1 cellular context compared by ENCODE assay signal in genomic region chr11:9765320-9766101, GRCh38.
A peak's percentile ranks its signal among the peaks of the same experiment; 100 is the strongest.
TF ChIP-seq lines count a peak whose summit lies in the region.

No MANE protein-coding gene starts in this region.

TF ChIP-seq in HepG2, 621 proteins besides CTCF, POLR2A, EP300 and RAD21 (continued from another document and continues in another):
- no peak for TF ChIP-seq LRRFIP1 (CRISPR knock-in tag; conservative IDR thresholded peaks at IDR 0.05)
- TF ChIP-seq ZNF724P (CRISPR knock-in tag; IDR thresholded peaks at IDR 0.05; ENCODE audit: borderline replicate concordance), result peak; percentile 88; the same call in 1 of the 2 replicates
- TF ChIP-seq NFAT5 (CRISPR knock-in tag; IDR thresholded peaks at IDR 0.05), result no peak
- no peak for TF ChIP-seq PREB (CRISPR knock-in tag; IDR thresholded peaks at IDR 0.05)
- TF ChIP-seq GLMP (CRISPR knock-in tag; IDR thresholded peaks at IDR 0.05; ENCODE audit: borderline replicate concordance), result no peak
- peak; percentile 21; the same call in 1 of the 2 replicates for TF ChIP-seq BRD4 (CRISPR knock-in tag; IDR thresholded peaks at IDR 0.05)
- TF ChIP-seq ZNF598 (CRISPR knock-in tag; IDR thresholded peaks at IDR 0.05; ENCODE audit: borderline replicate concordance), result peak; percentile 73; the same call in 1 of the 2 replicates
- peak; percentile 75; the same call in 1 of the 2 replicates for TF ChIP-seq FOXJ3 (CRISPR knock-in tag; IDR thresholded peaks at IDR 0.05; ENCODE audit: borderline replicate concordance)
- TF ChIP-seq XRCC5 (optimal IDR thresholded peaks at IDR 0.05; ENCODE audit: low read length), result peak; percentile 52
- TF ChIP-seq ZBTB44 (CRISPR knock-in tag; IDR thresholded peaks at IDR 0.05), result no peak
- TF ChIP-seq PHF20 (CRISPR knock-in tag; IDR thresholded peaks at IDR 0.05), result peak; percentile 56
- TF ChIP-seq ZBTB34 (CRISPR knock-in tag; IDR thresholded peaks at IDR 0.05), result 0 out of 2 replicates have a peak, but pooled peaks have one; percentile 44
- TF ChIP-seq YEATS2 (CRISPR knock-in tag; IDR thresholded peaks at IDR 0.05; ENCODE audit: borderline replicate concordance), result peak; percentile 91; the same call in 1 of the 2 replicates
- peak; percentile 44; the same call in 1 of the 2 replicates for TF ChIP-seq ZNF891 (CRISPR knock-in tag; IDR thresholded peaks at IDR 0.05)
- TF ChIP-seq ZNF619 (CRISPR knock-in tag; IDR thresholded peaks at IDR 0.05), result peak; percentile 83; the same call in 1 of the 2 replicates
- no peak for TF ChIP-seq ZNF253 (CRISPR knock-in tag; IDR thresholded peaks at IDR 0.05; ENCODE audit: borderline replicate concordance)
- TF ChIP-seq ZNF235 (CRISPR knock-in tag; IDR thresholded peaks at IDR 0.05; ENCODE audit: borderline replicate concordance), result no peak
- TF ChIP-seq SSRP1 (CRISPR knock-in tag; IDR thresholded peaks at IDR 0.05), result 0 out of 2 replicates have a peak, but pooled peaks have one; percentile 72
- TF ChIP-seq TFE3 (CRISPR knock-in tag; IDR thresholded peaks at IDR 0.05), result peak; percentile 83
- TF ChIP-seq KDM6A (CRISPR knock-in tag; IDR thresholded peaks at IDR 0.05; ENCODE audit: low read depth), result peak; percentile 77
- TF ChIP-seq ZNF431 (CRISPR knock-in tag; IDR thresholded peaks at IDR 0.05; ENCODE audit: borderline replicate concordance, low read depth), result peak; percentile 64
- TF ChIP-seq NFE2L1 (CRISPR knock-in tag; IDR thresholded peaks at IDR 0.05; ENCODE audit: borderline replicate concordance), result no peak
- no peak; the same call in 1 of the 2 replicates for TF ChIP-seq ZFP1 (CRISPR knock-in tag; IDR thresholded peaks at IDR 0.05)
- TF ChIP-seq SETDB1 (CRISPR knock-in tag; IDR thresholded peaks at IDR 0.05; ENCODE audit: borderline replicate concordance), result no peak
- TF ChIP-seq ZIK1 (CRISPR knock-in tag; IDR thresholded peaks at IDR 0.05; ENCODE audit: borderline replicate concordance, low read depth), result peak; percentile 35; the same call in 1 of the 2 replicates
- TF ChIP-seq ZNF124 (CRISPR knock-in tag; IDR thresholded peaks at IDR 0.05), result no peak
- TF ChIP-seq HHEX (CRISPR knock-in tag; IDR thresholded peaks at IDR 0.05), result no peak
- TF ChIP-seq ZSCAN5A (CRISPR knock-in tag; IDR thresholded peaks at IDR 0.05; ENCODE audit: borderline replicate concordance), result peak; percentile 94; the same call in 1 of the 2 replicates
- TF ChIP-seq FLYWCH1 (CRISPR knock-in tag; IDR thresholded peaks at IDR 0.05), result no peak
- TF ChIP-seq THAP7 (CRISPR knock-in tag; IDR thresholded peaks at IDR 0.05), result peak; percentile 70
- TF ChIP-seq KAT8 (CRISPR knock-in tag; IDR thresholded peaks at IDR 0.05), result peak; percentile 75
- no peak for TF ChIP-seq MAF1 (CRISPR knock-in tag; IDR thresholded peaks at IDR 0.05; ENCODE audit: borderline replicate concordance)
- no peak for TF ChIP-seq GPN1 (CRISPR knock-in tag; IDR thresholded peaks at IDR 0.05; ENCODE audit: borderline replicate concordance)
- peak; percentile 81; the same call in 1 of the 2 replicates for TF ChIP-seq ZBTB4 (CRISPR knock-in tag; IDR thresholded peaks at IDR 0.05; ENCODE audit: borderline replicate concordance)
- peak; percentile 99 for TF ChIP-seq TFAP4 (IDR thresholded peaks at IDR 0.05; ENCODE audit: borderline replicate concordance, low read depth)
